7 cellular contexts compared by ENCODE assay signal in the genomic region with DNA sequence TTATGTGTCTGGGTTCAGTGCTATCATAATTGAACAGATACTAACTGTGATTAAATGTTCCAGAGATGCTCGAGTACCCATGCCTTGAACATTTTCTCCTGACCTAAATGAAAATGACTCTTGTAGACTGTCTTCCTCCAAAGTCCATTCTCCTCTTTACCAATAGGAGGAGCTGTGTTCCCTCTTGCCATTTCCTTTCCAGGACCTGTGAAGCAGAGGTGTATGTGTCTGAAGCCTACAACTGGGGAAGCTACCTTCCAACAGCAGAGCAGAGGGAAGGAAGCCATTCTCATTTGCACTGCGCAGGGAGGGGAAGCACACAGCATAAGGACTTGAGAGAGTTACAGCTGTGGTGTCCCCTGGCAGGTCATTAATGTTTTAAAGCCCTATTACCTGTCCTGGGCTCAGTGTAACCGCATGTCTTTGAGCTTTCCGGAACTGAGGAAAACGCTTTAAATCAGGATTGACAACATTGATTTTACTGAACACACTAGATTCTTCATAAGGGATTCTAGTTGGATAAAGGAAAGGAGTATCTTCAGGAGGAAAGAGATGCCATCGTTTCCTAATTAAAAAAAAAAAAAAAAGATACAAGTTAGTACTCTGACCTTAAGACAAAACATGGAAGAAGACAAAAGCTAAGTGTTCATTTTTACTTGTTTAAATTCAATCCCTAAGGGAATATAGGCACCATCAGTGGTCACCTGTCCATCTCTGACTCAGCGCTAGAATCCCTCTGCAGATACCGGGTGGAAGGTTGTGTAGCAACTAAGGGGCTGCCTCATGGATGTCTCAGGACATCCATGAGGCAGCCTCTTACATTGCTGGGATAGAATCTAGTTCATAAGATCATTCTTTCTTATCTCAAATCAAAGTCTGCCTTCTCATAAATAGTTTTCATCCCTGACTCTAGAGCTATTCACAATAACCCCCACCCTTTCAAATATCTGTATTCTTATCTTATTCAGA. TPM values are rescaled to one million over a fixed set of nuclear protein-coding genes. Genes with fewer than 3 reads are reported as not detected.
DNase-seq lines count a peak whose midpoint lies in the region; ATAC-seq and TF ChIP-seq lines count a peak whose summit lies in the region.

No MANE protein-coding gene starts in this region.

- no peak overlapping the region for H3K27ac ChIP-seq in ascending aorta

- H3K36me3 ChIP-seq in ascending aorta, result peaks cover 9 to 24% of the 10 kb centered on the region in 2 donors

- peak; percentile 23 to 58 (median 50) for TF ChIP-seq CTCF in ascending aorta (IDR thresholded peaks at IDR 0.05)

- intact Hi-C loops in ascending aorta (cut with DNase I), result no loop called here
- intact Hi-C loops in left colon (cut with DNase I, micrococcal nuclease), result no loop called here

- no peak overlapping the region for H3K4me3 ChIP-seq in ascending aorta

- ATAC-seq in GM18502 (IDR thresholded peaks at IDR 0.05; ENCODE audit: poor library complexity, unreplicated experiment) (peak; percentile 73), HG03342 (IDR thresholded peaks at IDR 0.05; ENCODE audit: unreplicated experiment) (peak; percentile 65), left colon (peak; percentile 90), GM18907 (IDR thresholded peaks at IDR 0.05; ENCODE audit: unreplicated experiment) (no peak)

- no peaks in the 10 kb centered on the region for H3K9me3 ChIP-seq in ascending aorta

- no peaks in the 10 kb centered on the region for H3K4me1 ChIP-seq in ascending aorta

- DNase-seq in ascending aorta (ENCODE audit: low spot score in 2 of 2) (no peak), left colon (no peak), GDM1 (lab: John Stamatoyannopoulos, UW) (no peak)
- no peak for DNase-seq in activated CD4-positive, CD25-positive, alpha-beta regulatory T cell (lab: John Stamatoyannopoulos, UW)

- no peaks in the 10 kb centered on the region for H3K27me3 ChIP-seq in ascending aorta

RNA-seq across cellular contexts. Expression of gene HSPBAP1, which starts 38.5 kb away (rescaled TPM):
- 2.4 TPM for total RNA-seq in ascending aorta
- total RNA-seq in left colon, result 1 to 10 TPM; 6.3 to 8.5 TPM

RNA-seq across cellular contexts. Expression of gene SLC49A4, which starts 39.7 kb away (rescaled TPM):
- total RNA-seq in ascending aorta (3.2 TPM), left colon (10 to 100 TPM; 21.7 to 29.9 TPM)
